ENCODE assay signal across 8 cellular contexts in genomic region chr13:97911311-97912138, GRCh38. TPM values are rescaled to one million over a fixed set of nuclear protein-coding genes. Genes with fewer than 3 reads are reported as not detected.
DNase-seq lines count a peak whose midpoint lies in the region; ATAC-seq and TF ChIP-seq lines count a peak whose summit lies in the region.

No MANE protein-coding gene starts in this region.

- TF ChIP-seq EP300 in ovary (IDR thresholded peaks at IDR 0.05) = no peak

- peak; percentile 48 for TF ChIP-seq CTCF in left ventricle myocardium inferior (IDR thresholded peaks at IDR 0.05; ENCODE audit: borderline replicate concordance)
- TF ChIP-seq CTCF in astrocyte of the cerebellum (IDR thresholded peaks at IDR 0.05; ENCODE audit: low read depth, low read length, missing control alignments) = peak; percentile 33
- TF ChIP-seq CTCF in psoas muscle (IDR thresholded peaks at IDR 0.05) = peak; percentile 22
- no peak for TF ChIP-seq CTCF in ovary (IDR thresholded peaks at IDR 0.05)

- in situ Hi-C loops in astrocyte of the cerebellum (cut with HindIII; ENCODE audit: low sequenced_read_pairs) = no loop called here

- H3K27me3 ChIP-seq in left ventricle myocardium inferior (ENCODE audit: low read depth) (no peaks in the 10 kb centered on the region), psoas muscle (ENCODE audit: insufficient read depth in 3 of 3, low read length in 2 of 3) (no peaks in the 10 kb centered on the region), ovary (no peaks in the 10 kb centered on the region)

- WGBS in psoas muscle, 3 donors = 51 to 60% (median 59%) methylated on average over 7 of the region's 7 CpGs
- WGBS in ovary, 3 donors = 52 to 57% (median 56%) methylated on average over 7 of the region's 7 CpGs

- ATAC-seq in Right ventricle myocardium superior (ENCODE audit: poor library complexity) (no peak), HG03520 (IDR thresholded peaks at IDR 0.05; ENCODE audit: unreplicated experiment) (peak; percentile 69), psoas muscle (peak in 2 of 4 donors; percentile 45 to 67)

- H3K27ac ChIP-seq in left ventricle myocardium inferior (replicated peaks) (no peak overlapping the region), psoas muscle (no peak overlapping the region), ovary (no peak overlapping the region)

- DNase-seq in left ventricle myocardium inferior (no peak), Right ventricle myocardium superior (no peak), astrocyte of the cerebellum (ENCODE audit: low read depth) (no peak), psoas muscle (no peak), putamen (ENCODE audit: low spot score) (no peak), ovary (no peak), cardiac septum (ENCODE audit: low spot score) (no peak)

- H3K9me3 ChIP-seq in left ventricle myocardium inferior (replicated peaks) (peaks cover 17% of the 10 kb centered on the region), psoas muscle (no peaks in the 10 kb centered on the region), ovary (no peaks in the 10 kb centered on the region)

- H3K4me3 ChIP-seq in left ventricle myocardium inferior (no peak overlapping the region), astrocyte of the cerebellum (ENCODE audit: low read depth, low read length) (no peak overlapping the region), psoas muscle (no peak overlapping the region), ovary (no peak overlapping the region)

- no peaks in the 10 kb centered on the region for H3K36me3 ChIP-seq in left ventricle myocardium inferior
- no peaks in the 10 kb centered on the region for H3K36me3 ChIP-seq in psoas muscle (ENCODE audit: insufficient read depth in 1 of 2, low read depth in 1 of 2)
- H3K36me3 ChIP-seq in ovary = no peaks in the 10 kb centered on the region

- TF ChIP-seq POLR2A in ovary (IDR thresholded peaks at IDR 0.05) = no peak

- no peaks in the 10 kb centered on the region for H3K4me1 ChIP-seq in left ventricle myocardium inferior
- H3K4me1 ChIP-seq in psoas muscle = no peaks in the 10 kb centered on the region
- no peaks in the 10 kb centered on the region for H3K4me1 ChIP-seq in ovary (ENCODE audit: insufficient read depth)

- intact Hi-C loops in left ventricle myocardium inferior (cut with micrococcal nuclease) = no loop called here
- intact Hi-C loops in Right ventricle myocardium superior (cut with DNase I) = loop anchor here (10.0 kb wide), 1 partner anchor 57 kb away; no protein-coding TSS in a partner anchor
- intact Hi-C loops in psoas muscle (cut with DNase I) = no loop called here
- intact Hi-C loops in ovary (cut with DNase I) = no loop called here
- intact Hi-C loops in cardiac septum (cut with DNase I) = loop anchor here (2.0 kb wide), 1 partner anchor 55 kb away; no protein-coding TSS in a partner anchor

RNA-seq across cellular contexts. Expression of gene IPO5, which starts 42.0 kb away (rescaled TPM):
- 113 TPM for total RNA-seq in left ventricle myocardium inferior
- 86.5 TPM for total RNA-seq in Right ventricle myocardium superior
- 100 to 1,000 TPM; 153 to 186 (median 167) TPM for total RNA-seq in psoas muscle
- 100 to 1,000 TPM in 1 of 3 donors, 10 to 100 TPM in 2; 60.6 to 139 (median 75.0) TPM for polyA plus RNA-seq in psoas muscle
- 100 to 1,000 TPM in 6 of 7 donors, 10 to 100 TPM in 1; 91.0 to 200 (median 141) TPM for total RNA-seq in ovary
- 100 to 1,000 TPM in 1 of 2 donors, 10 to 100 TPM in 1; 53.9 to 113 TPM for polyA plus RNA-seq in ovary
- 111 TPM for total RNA-seq in cardiac septum

Comparison
In these comparisons a context has a peak if more than half of its experiments do, and no peak if none do; other contexts are left out.
1. intact Hi-C loops: an anchor here in Right ventricle myocardium superior (10.0 kb wide) and cardiac septum (2.0 kb wide); none called in left ventricle myocardium inferior, psoas muscle and ovary.
2. CTCF ChIP-seq: peak in left ventricle myocardium inferior (single experiment), astrocyte of the cerebellum (single experiment) and psoas muscle (single experiment); none in ovary (0 of 3).